In genomic region chr6:38591451-38591850, GRCh38 we compare ENCODE assay signal across 32 cellular contexts.
"Had no signal": no experiment of that assay in that cellular context is flagged by ENCODE, and none has a peak within 500 bp of the region (broad histone marks: within the 10 kb centered on the region; RNA-seq: fewer than 3 reads in every experiment).

No MANE protein-coding gene starts in this region.

- H3K4me3 ChIP-seq: body of pancreas, esophagus muscularis mucosa, gastrocnemius medialis, heart left ventricle had no signal

- DNase-seq: activated CD4-positive, alpha-beta memory T cell treated with anti-CD3 and anti-CD28 coated beads for 36 hours; activated CD4-positive, alpha-beta T cell treated with anti-CD3 and anti-CD28 coated beads for 36 hours; activated CD4-positive, alpha-beta T cell treated with anti-CD3 and anti-CD28 coated beads, Interleukin-2, amount 10 ng/mL, durations not matched to agents 24 days and 14 days; activated CD4-positive, CD25-positive, alpha-beta regulatory T cell; activated CD4-positive, CD25-positive, alpha-beta regulatory T cell treated with anti-CD3 and anti-CD28 coated beads, Interleukin-2, amount 50 U/mL, for 72 hours; activated CD8-positive, alpha-beta memory T cell treated with anti-CD3 and anti-CD28 coated beads, Interleukin-2, amount 10 ng/mL, durations not matched to agents 7 days and 5 days; activated CD8-positive, alpha-beta memory T cell treated with anti-CD3 and anti-CD28 coated beads, Interleukin-2, amount 50 U/mL, for 4 hours; activated CD8-positive, alpha-beta T cell treated with anti-CD3 and anti-CD28 coated beads, Interleukin-2, amount 10 ng/mL, durations not matched to agents 7 days and 5 days; activated gamma-delta T cell; activated naive CD4-positive, alpha-beta T cell; activated naive CD4-positive, alpha-beta T cell treated with anti-CD3 and anti-CD28 coated beads, Interleukin-2, amount 10 ng/mL, durations not matched to agents 7 days and 5 days; activated naive CD8-positive, alpha-beta T cell treated with anti-CD3 and anti-CD28 coated beads, Interleukin-2, amount 10 ng/mL, durations not matched to agents 7 days and 5 days; activated T-cell treated with anti-CD3 and anti-CD28 coated beads, Interleukin-2, amount 50 U/mL, for 1 hour; activated T-cell treated with anti-CD3 and anti-CD28 coated beads, Interleukin-2, amount 50 U/mL, for 48 hours; anterior cingulate cortex; body of pancreas; caudate nucleus; cortex of kidney; dermis blood vessel endothelial cell; effector CD4-positive, alpha-beta T cell; effector memory CD8-positive, alpha-beta T cell; erythroblast; foreskin keratinocyte; gastrocnemius medialis; glutamatergic neuron; heart left ventricle; T-helper 17 cell; T1000 had no signal

- ATAC-seq: activated CD4-positive, alpha-beta T cell treated with anti-CD3 and anti-CD28 coated beads for 36 hours; activated CD8-positive, alpha-beta memory T cell treated with anti-CD3 and anti-CD28 coated beads, Interleukin-2, amount 10 ng/mL, durations not matched to agents 7 days and 5 days; activated CD8-positive, alpha-beta T cell treated with anti-CD3 and anti-CD28 coated beads, Interleukin-2, amount 10 ng/mL, durations not matched to agents 7 days and 5 days; activated naive CD4-positive, alpha-beta T cell treated with anti-CD3 and anti-CD28 coated beads, Interleukin-2, amount 50 U/mL, for 72 hours; body of pancreas; effector memory CD8-positive, alpha-beta T cell; foreskin keratinocyte; gastrocnemius medialis; heart left ventricle; T-helper 17 cell had no signal

- H3K27ac ChIP-seq: body of pancreas, esophagus muscularis mucosa, foreskin keratinocyte, gastrocnemius medialis, heart left ventricle had no signal

- H3K27me3 ChIP-seq: body of pancreas, esophagus muscularis mucosa, foreskin keratinocyte, gastrocnemius medialis, heart left ventricle had no signal

- FAIRE-seq: colon had no signal

- H3K4me1 Mint-ChIP-seq: activated naive CD4-positive, alpha-beta T cell treated with anti-CD3 and anti-CD28 coated beads, Interleukin-2, amount 10 ng/mL, durations not matched to agents 7 days and 5 days; activated naive CD8-positive, alpha-beta T cell treated with anti-CD3 and anti-CD28 coated beads, Interleukin-2, amount 10 ng/mL, durations not matched to agents 7 days and 5 days had no signal

- H3K4me3 Mint-ChIP-seq: activated CD4-positive, alpha-beta memory T cell treated with anti-CD3 and anti-CD28 coated beads for 36 hours; activated CD4-positive, alpha-beta T cell treated with anti-CD3 and anti-CD28 coated beads for 36 hours; activated CD4-positive, alpha-beta T cell treated with anti-CD3 and anti-CD28 coated beads, Interleukin-2, amount 10 ng/mL, durations not matched to agents 24 days and 14 days; activated CD8-positive, alpha-beta memory T cell treated with anti-CD3 and anti-CD28 coated beads, Interleukin-2, amount 10 ng/mL, durations not matched to agents 7 days and 5 days; activated CD8-positive, alpha-beta T cell treated with anti-CD3 and anti-CD28 coated beads, Interleukin-2, amount 10 ng/mL, durations not matched to agents 7 days and 5 days; activated naive CD4-positive, alpha-beta T cell treated with anti-CD3 and anti-CD28 coated beads, Interleukin-2, amount 10 ng/mL, durations not matched to agents 7 days and 5 days; activated naive CD8-positive, alpha-beta T cell treated with anti-CD3 and anti-CD28 coated beads, Interleukin-2, amount 10 ng/mL, durations not matched to agents 7 days and 5 days; effector memory CD8-positive, alpha-beta T cell; T-helper 17 cell; T-helper 2 cell treated with Interferon-gamma antibody and Interleukin-4, amounts not matched to agents 5 μg/mL and 100 μg/mL, for 36 hours had no signal

- H3K9me3 Mint-ChIP-seq: activated CD4-positive, alpha-beta memory T cell treated with anti-CD3 and anti-CD28 coated beads for 36 hours; activated CD4-positive, alpha-beta T cell treated with anti-CD3 and anti-CD28 coated beads, Interleukin-2, amount 10 ng/mL, durations not matched to agents 24 days and 14 days; activated naive CD4-positive, alpha-beta T cell treated with anti-CD3 and anti-CD28 coated beads, Interleukin-2, amount 10 ng/mL, durations not matched to agents 7 days and 5 days; activated naive CD4-positive, alpha-beta T cell treated with anti-CD3 and anti-CD28 coated beads, Interleukin-2, amount 50 U/mL, for 72 hours; activated naive CD8-positive, alpha-beta T cell treated with anti-CD3 and anti-CD28 coated beads, Interleukin-2, amount 10 ng/mL, durations not matched to agents 7 days and 5 days; effector memory CD8-positive, alpha-beta T cell; T-helper 2 cell treated with Interferon-gamma antibody and Interleukin-4, amounts not matched to agents 5 μg/mL and 100 μg/mL, for 36 hours had no signal

- H3K9me3 ChIP-seq: body of pancreas, esophagus muscularis mucosa, gastrocnemius medialis, heart left ventricle had no signal

- H3K27ac Mint-ChIP-seq: activated CD4-positive, alpha-beta memory T cell treated with anti-CD3 and anti-CD28 coated beads for 36 hours; activated CD4-positive, alpha-beta T cell treated with anti-CD3 and anti-CD28 coated beads for 36 hours; activated CD4-positive, alpha-beta T cell treated with anti-CD3 and anti-CD28 coated beads, Interleukin-2, amount 10 ng/mL, durations not matched to agents 24 days and 14 days; activated CD8-positive, alpha-beta memory T cell treated with anti-CD3 and anti-CD28 coated beads, Interleukin-2, amount 10 ng/mL, durations not matched to agents 7 days and 5 days; activated CD8-positive, alpha-beta T cell treated with anti-CD3 and anti-CD28 coated beads, Interleukin-2, amount 10 ng/mL, durations not matched to agents 7 days and 5 days; activated naive CD4-positive, alpha-beta T cell treated with anti-CD3 and anti-CD28 coated beads, Interleukin-2, amount 10 ng/mL, durations not matched to agents 7 days and 5 days; activated naive CD4-positive, alpha-beta T cell treated with anti-CD3 and anti-CD28 coated beads, Interleukin-2, amount 50 U/mL, for 72 hours; activated naive CD8-positive, alpha-beta T cell treated with anti-CD3 and anti-CD28 coated beads, Interleukin-2, amount 10 ng/mL, durations not matched to agents 7 days and 5 days; effector memory CD8-positive, alpha-beta T cell; T-helper 17 cell; T-helper 2 cell treated with Interferon-gamma antibody and Interleukin-4, amounts not matched to agents 5 μg/mL and 100 μg/mL, for 36 hours had no signal

- H3K27me3 Mint-ChIP-seq: activated CD4-positive, alpha-beta memory T cell treated with anti-CD3 and anti-CD28 coated beads for 36 hours; activated CD4-positive, alpha-beta T cell treated with anti-CD3 and anti-CD28 coated beads for 36 hours; activated CD4-positive, alpha-beta T cell treated with anti-CD3 and anti-CD28 coated beads, Interleukin-2, amount 10 ng/mL, durations not matched to agents 24 days and 14 days; activated CD8-positive, alpha-beta memory T cell treated with anti-CD3 and anti-CD28 coated beads, Interleukin-2, amount 10 ng/mL, durations not matched to agents 7 days and 5 days; activated naive CD4-positive, alpha-beta T cell treated with anti-CD3 and anti-CD28 coated beads, Interleukin-2, amount 10 ng/mL, durations not matched to agents 7 days and 5 days; activated naive CD8-positive, alpha-beta T cell treated with anti-CD3 and anti-CD28 coated beads, Interleukin-2, amount 10 ng/mL, durations not matched to agents 7 days and 5 days; effector memory CD8-positive, alpha-beta T cell; T-helper 17 cell had no signal

- H3K4me1 ChIP-seq: body of pancreas, esophagus muscularis mucosa, heart left ventricle had no signal
